Comparison of ENCODE assay signal across 8 cellular contexts in the genomic region with DNA sequence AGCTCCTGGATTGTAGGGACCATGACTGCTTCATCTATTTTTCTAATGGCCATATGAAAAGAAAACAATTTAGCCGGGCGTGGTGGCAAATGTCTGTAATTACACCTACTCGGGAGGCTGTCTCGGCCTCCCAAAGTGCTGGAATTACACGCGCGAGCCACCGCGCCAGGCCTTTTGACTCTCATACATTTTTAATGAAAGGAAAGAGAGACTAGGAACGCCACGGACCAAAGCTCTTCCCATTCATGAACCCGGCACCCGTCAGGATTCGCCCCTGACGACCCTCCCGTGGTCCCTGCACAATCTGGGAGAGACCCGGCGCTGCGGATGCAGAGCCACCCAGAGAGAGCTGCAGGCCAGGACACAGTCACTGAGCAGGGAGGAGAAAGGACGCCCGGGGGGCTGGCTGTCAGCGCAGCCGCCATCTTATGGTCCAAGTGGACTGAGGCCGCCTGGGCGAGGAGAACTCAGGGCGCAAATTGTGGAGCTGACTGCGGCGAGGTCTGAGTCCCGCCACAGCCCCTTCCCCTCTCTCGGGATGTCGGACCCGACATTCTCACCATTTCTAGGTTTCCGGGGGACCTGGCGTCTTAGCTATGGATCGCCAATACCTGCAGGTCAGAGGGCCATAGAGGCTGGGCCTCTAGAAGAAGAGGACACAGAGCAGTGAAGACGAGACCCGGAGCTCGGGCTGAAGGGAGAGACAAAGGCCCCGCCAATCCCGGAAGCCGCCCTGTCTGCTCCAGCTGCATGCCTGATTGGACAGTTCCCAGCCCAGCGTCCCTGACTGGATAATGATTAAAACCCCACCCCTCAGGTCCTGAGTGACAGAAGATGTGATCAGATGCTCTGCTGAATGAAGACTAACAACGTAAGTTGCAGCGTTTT. TPM values are rescaled to one million over a fixed set of nuclear protein-coding genes. Genes with fewer than 3 reads are reported as not detected.
A peak's percentile ranks its signal among the peaks of the same experiment; 100 is the strongest.
DNase-seq lines count a peak whose midpoint lies in the region; TF ChIP-seq lines count a peak whose summit lies in the region.

A gene (minus strand): TSS at position 705 of the 888 bp plus-strand sequence. CDS start 142 bp downstream, at position 563.

- H3K4me3 ChIP-seq in H7 (ENCODE audit: insufficient read depth, low read depth, low read length) (peak within 1 kb of the TSS; percentile 84), brain microvascular endothelial cell (ENCODE audit: low read depth, low read length) (peak within 1 kb of the TSS; percentile 83), iPS-18c (ENCODE audit: insufficient read depth, low read depth, low read length) (peak within 1 kb of the TSS; percentile 77), skin epidermis (peak within 1 kb of the TSS; percentile 55 to 88 (median 75))

- in situ Hi-C loops in brain microvascular endothelial cell (cut with HindIII; ENCODE audit: low pct_ligation_motif_present, low sequenced_read_pairs), result no loop called here

- TF ChIP-seq CTCF in brain microvascular endothelial cell (IDR thresholded peaks at IDR 0.05; ENCODE audit: low read depth, low read length, missing control alignments), result peak; percentile 19

- H3K27me3 ChIP-seq in H7 (ENCODE audit: control insufficient read depth, insufficient read depth, low read length) (no peaks in the 10 kb centered on the region), brain microvascular endothelial cell (replicated peaks) (no peaks in the 10 kb centered on the region)

- peaks cover 2% of the 10 kb centered on the region for H3K9me3 ChIP-seq in iPS-18c (ENCODE audit: control insufficient read depth, insufficient read depth, low read length)

- H3K36me3 ChIP-seq in H7 (replicated peaks; ENCODE audit: control insufficient read depth, insufficient read depth, low read length), result no peaks in the 10 kb centered on the region; the same call in 1 of the 2 replicates
- H3K36me3 ChIP-seq in brain microvascular endothelial cell (replicated peaks), result no peaks in the 10 kb centered on the region

- peak; percentile 78 for DNase-seq in GF-D8 (lab: John Stamatoyannopoulos, UW)
- DNase-seq in H7, result peak; percentile 86
- DNase-seq in NCI-H1092 treated with DMSO at 0.1 percent for 48 hours (lab: John Stamatoyannopoulos, UW), result peak; percentile 93
- DNase-seq in T-helper 22 cell (ENCODE audit: low read depth), result peak; percentile 79
- peak; percentile 95 for DNase-seq in brain microvascular endothelial cell
- DNase-seq in NCI-H226, result no peak

- H3K27ac ChIP-seq in brain microvascular endothelial cell, result peak within 1 kb of the TSS; percentile 66
- H3K27ac ChIP-seq in skin epidermis, result peak within 1 kb of the TSS; percentile 45 to 90 (median 80)

RNA-seq across cellular contexts. Expression of the gene that starts here (rescaled TPM):
- 5.6 and 10.3 TPM in 2 replicates for total RNA-seq in H7 (2014; rRNA removed; shearing (Covaris generic))
